Comparison of ENCODE assay signal across 2 cellular contexts in the genomic region with DNA sequence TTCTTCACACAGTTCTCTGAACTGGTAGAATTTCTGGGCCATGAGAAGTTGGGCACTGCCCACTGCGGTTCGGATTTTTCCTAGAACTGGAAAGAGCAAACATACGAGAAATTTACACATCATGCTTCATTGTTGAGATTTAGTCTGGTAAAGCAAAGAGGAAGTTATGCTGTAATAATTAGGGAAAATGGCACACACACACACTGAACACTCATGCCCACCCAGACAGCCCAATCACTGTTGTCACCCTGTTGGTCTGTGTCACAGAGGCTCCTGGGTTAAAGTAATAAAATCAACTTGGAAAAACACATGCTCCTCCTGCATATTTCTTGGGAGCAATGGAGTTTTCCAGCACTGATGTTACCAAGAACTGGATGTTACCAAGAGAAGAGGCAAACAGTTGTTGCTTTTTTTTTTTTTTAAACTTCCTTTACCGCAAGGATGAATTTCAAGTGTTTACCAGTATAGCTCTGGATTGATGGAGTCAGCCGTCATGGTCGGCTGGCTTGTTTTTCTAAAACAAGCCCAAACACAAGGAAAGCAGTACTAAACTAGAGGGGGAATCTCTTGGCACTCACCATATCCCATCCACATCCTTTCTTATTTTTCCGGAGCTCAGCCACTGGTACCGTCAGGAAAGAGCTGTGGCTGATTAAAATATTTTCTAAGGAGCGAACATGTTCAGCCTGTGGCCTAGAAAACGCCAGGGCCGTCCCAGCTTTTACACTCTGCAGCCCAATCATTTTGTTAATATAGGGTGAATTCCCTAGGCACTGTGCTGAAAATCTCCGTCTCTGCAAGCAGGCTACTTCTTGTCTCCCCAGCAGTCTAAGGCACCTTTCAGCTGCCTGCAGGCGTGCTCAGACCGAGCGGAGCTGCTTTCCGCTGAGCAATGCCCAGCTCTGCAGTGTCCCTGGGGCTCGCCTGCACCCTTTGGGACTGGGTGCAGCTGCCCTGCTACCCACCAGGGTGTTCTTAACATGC.
TF ChIP-seq lines count a peak whose summit lies in the region.

No MANE protein-coding gene starts in this region.

TF ChIP-seq in IMR-90, 13 proteins besides CTCF, POLR2A, EP300 and RAD21:
- no peak for TF ChIP-seq MAZ (IDR thresholded peaks at IDR 0.05; ENCODE audit: borderline replicate concordance, low read depth, low read length)
- TF ChIP-seq CEBPB (IDR thresholded peaks at IDR 0.05; ENCODE audit: low read depth, low read length): no peak
- TF ChIP-seq MXI1 (IDR thresholded peaks at IDR 0.05; ENCODE audit: borderline replicate concordance, low read depth, low read length): no peak
- TF ChIP-seq, protein P1, sequence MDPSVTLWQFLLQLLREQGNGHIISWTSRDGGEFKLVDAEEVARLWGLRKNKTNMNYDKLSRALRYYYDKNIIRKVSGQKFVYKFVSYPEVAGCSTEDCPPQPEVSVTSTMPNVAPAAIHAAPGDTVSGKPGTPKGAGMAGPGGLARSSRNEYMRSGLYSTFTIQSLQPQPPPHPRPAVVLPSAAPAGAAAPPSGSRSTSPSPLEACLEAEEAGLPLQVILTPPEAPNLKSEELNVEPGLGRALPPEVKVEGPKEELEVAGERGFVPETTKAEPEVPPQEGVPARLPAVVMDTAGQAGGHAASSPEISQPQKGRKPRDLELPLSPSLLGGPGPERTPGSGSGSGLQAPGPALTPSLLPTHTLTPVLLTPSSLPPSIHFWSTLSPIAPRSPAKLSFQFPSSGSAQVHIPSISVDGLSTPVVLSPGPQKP (IDR thresholded peaks at IDR 0.05; ENCODE audit: borderline replicate concordance, low read depth, low read length): no peak
- TF ChIP-seq MAFK (IDR thresholded peaks at IDR 0.05; ENCODE audit: low read depth, low read length): no peak
- no peak for TF ChIP-seq SMC3 (IDR thresholded peaks at IDR 0.05; ENCODE audit: low read depth, low read length)
- TF ChIP-seq RCOR1 (IDR thresholded peaks at IDR 0.05; ENCODE audit: insufficient replicate concordance, low read length): no peak
- TF ChIP-seq FOS (IDR thresholded peaks at IDR 0.05; ENCODE audit: low read depth, low read length): no peak
- no peak for TF ChIP-seq CHD1 (IDR thresholded peaks at IDR 0.05; ENCODE audit: low read depth, low read length)
- TF ChIP-seq RFX5 (IDR thresholded peaks at IDR 0.05; ENCODE audit: low read depth, low read length): no peak
- no peak for TF ChIP-seq BHLHE40 (IDR thresholded peaks at IDR 0.05; ENCODE audit: low read depth, low read length)
- TF ChIP-seq NFE2L2 (IDR thresholded peaks at IDR 0.05; ENCODE audit: low read depth, low read length): no peak
- TF ChIP-seq, protein P2, sequence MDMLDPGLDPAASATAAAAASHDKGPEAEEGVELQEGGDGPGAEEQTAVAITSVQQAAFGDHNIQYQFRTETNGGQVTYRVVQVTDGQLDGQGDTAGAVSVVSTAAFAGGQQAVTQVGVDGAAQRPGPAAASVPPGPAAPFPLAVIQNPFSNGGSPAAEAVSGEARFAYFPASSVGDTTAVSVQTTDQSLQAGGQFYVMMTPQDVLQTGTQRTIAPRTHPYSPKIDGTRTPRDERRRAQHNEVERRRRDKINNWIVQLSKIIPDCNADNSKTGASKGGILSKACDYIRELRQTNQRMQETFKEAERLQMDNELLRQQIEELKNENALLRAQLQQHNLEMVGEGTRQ (IDR thresholded peaks at IDR 0.05; ENCODE audit: low read depth, low read length): no peak
TF ChIP-seq in IMR-90: peak in this region for 0.

TF ChIP-seq in WTC11, 78 proteins besides CTCF, POLR2A, EP300 and RAD21:
- peak; percentile 27; the same call in 1 of the 2 replicates for TF ChIP-seq ZNF423 (CRISPR knock-in tag; IDR thresholded peaks at IDR 0.05)
- TF ChIP-seq MYBL2 (CRISPR knock-in tag; IDR thresholded peaks at IDR 0.05): no peak
